16 cellular contexts compared by ENCODE assay signal in genomic region chr19:2527171-2527570, GRCh38.
"Had no signal": no experiment of that assay in that cellular context is flagged by ENCODE, and none has a peak within 500 bp of the region (broad histone marks: within the 10 kb centered on the region; RNA-seq: fewer than 3 reads in every experiment).

No MANE protein-coding gene starts in this region.

- DNase-seq: activated CD4-positive, alpha-beta T cell treated with anti-CD3 and anti-CD28 coated beads, Interleukin-2, amount 10 ng/mL, durations not matched to agents 7 days and 5 days; activated CD4-positive, CD25-positive, alpha-beta regulatory T cell; activated CD8-positive, alpha-beta memory T cell treated with anti-CD3 and anti-CD28 coated beads, Interleukin-2, amount 50 U/mL, for 48 hours; activated naive CD8-positive, alpha-beta T cell treated with anti-CD3 and anti-CD28 coated beads for 36 hours; activated T-cell treated with anti-CD3 and anti-CD28 coated beads, Interleukin-2, amount 50 U/mL, for 72 hours; amygdala; cortex of kidney; effector CD8-positive, alpha-beta T cell; foreskin fibroblast; glutamatergic neuron; hypothalamus; left ventricle myocardium inferior; natural killer cell; small intestine; stimulated activated CD4-positive, alpha-beta T cell treated with anti-CD3 and anti-CD28 coated beads, Interleukin-4, amount 100 ng/mL, for 4 hours; stimulated activated CD8-positive, alpha-beta memory T cell treated with anti-CD3 and anti-CD28 coated beads, Interleukin-4, amount 100 ng/mL, for 48 hours had no signal

- H3K36me3 ChIP-seq: left ventricle myocardium inferior had no signal

- H3K4me3 ChIP-seq: left ventricle myocardium inferior had no signal

- H3K27ac ChIP-seq: left ventricle myocardium inferior had no signal

- ATAC-seq: activated T-cell treated with anti-CD3 and anti-CD28 coated beads, Interleukin-2, amount 50 U/mL, for 72 hours; natural killer cell had no signal
